In genomic region chr18:75363446-75364225, GRCh38 we compare ENCODE assay signal across 27 cellular contexts.
"Had no signal": no experiment of that assay in that cellular context is flagged by ENCODE, and none has a peak within 500 bp of the region (broad histone marks: within the 10 kb centered on the region; RNA-seq: fewer than 3 reads in every experiment).

No MANE protein-coding gene starts in this region.

- H3K36me3 Mint-ChIP-seq: activated naive CD8-positive, alpha-beta T cell treated with anti-CD3 and anti-CD28 coated beads, Interleukin-2, amount 10 ng/mL, durations not matched to agents 7 days and 5 days; natural killer cell treated with Interleukin-12 subunit alpha and Interleukin-12 subunit beta and Interleukin-15 and Interleukin-18, amount 100 ng/mL, for 72 hours; stimulated activated memory B cell treated with anti-CD40 and anti-IgM and Interleukin-4, amounts not matched to agents 10 μg/mL and 1 μg/mL and 100 μg/mL, for 72 hours; WTC11 had no signal

- H3K9me3 Mint-ChIP-seq: activated CD4-positive, alpha-beta memory T cell treated with anti-CD3 and anti-CD28 coated beads, Interleukin-2, amount 10 ng/mL, durations not matched to agents 7 days and 5 days; activated CD4-positive, alpha-beta T cell treated with anti-CD3 and anti-CD28 coated beads, Interleukin-2, amount 10 ng/mL, durations not matched to agents 7 days and 5 days; activated naive CD4-positive, alpha-beta T cell treated with anti-CD3 and anti-CD28 coated beads for 36 hours; activated naive CD8-positive, alpha-beta T cell treated with anti-CD3 and anti-CD28 coated beads, Interleukin-2, amount 10 ng/mL, durations not matched to agents 7 days and 5 days; activated T-cell treated with anti-CD3 and anti-CD28 coated beads, Interleukin-2, amount 50 U/mL, for 4 hours; activated T-helper 2 cell treated with anti-CD3 and anti-CD28 coated beads, Interferon-gamma antibody, Interleukin-2, Interleukin-4, amounts not matched to agents 10 μg/mL and 5 μg/mL and 100 μg/mL, durations not matched to agents 14 hours and 24 hours and 36 hours; dendritic cell treated with granulocyte-macrophage colony-stimulating factor and Interleukin-4, amounts not matched to agents 40 ng/mL and 50 ng/mL, for 4 days; natural killer cell treated with Interleukin-12 subunit alpha and Interleukin-12 subunit beta and Interleukin-15 and Interleukin-18, amount 100 ng/mL, for 72 hours; stimulated activated memory B cell treated with anti-CD40 and anti-IgM and Interleukin-4, amounts not matched to agents 10 μg/mL and 1 μg/mL and 100 μg/mL, for 72 hours; stimulated activated naive CD8-positive, alpha-beta T cell treated with anti-CD3 and anti-CD28 coated beads, Interleukin-15, amount 100 ng/mL, for 72 hours had no signal

- H3K27me3 Mint-ChIP-seq: activated CD4-positive, alpha-beta memory T cell treated with anti-CD3 and anti-CD28 coated beads, Interleukin-2, amount 10 ng/mL, durations not matched to agents 7 days and 5 days; activated CD4-positive, alpha-beta T cell treated with anti-CD3 and anti-CD28 coated beads, Interleukin-2, amount 10 ng/mL, durations not matched to agents 7 days and 5 days; dendritic cell treated with granulocyte-macrophage colony-stimulating factor and Interleukin-4, amounts not matched to agents 40 ng/mL and 50 ng/mL, for 4 days had no signal

- ATAC-seq: activated T-cell treated with anti-CD3 and anti-CD28 coated beads, Interleukin-2, amount 50 U/mL, for 4 hours; gastrocnemius medialis; left cardiac atrium; mucosa of descending colon; natural killer cell treated with Interleukin-12 subunit alpha and Interleukin-12 subunit beta and Interleukin-15 and Interleukin-18, amount 100 ng/mL, for 72 hours; stimulated activated memory B cell treated with anti-CD40 and anti-IgM and Interleukin-4, amounts not matched to agents 10 μg/mL and 1 μg/mL and 100 μg/mL, for 72 hours; stimulated activated naive CD8-positive, alpha-beta T cell treated with anti-CD3 and anti-CD28 coated beads, Interleukin-15, amount 100 ng/mL, for 72 hours; T-helper 17 cell; WTC11 had no signal

- H3K4me1 Mint-ChIP-seq: activated CD4-positive, alpha-beta memory T cell treated with anti-CD3 and anti-CD28 coated beads, Interleukin-2, amount 10 ng/mL, durations not matched to agents 7 days and 5 days; activated CD4-positive, alpha-beta T cell treated with anti-CD3 and anti-CD28 coated beads, Interleukin-2, amount 10 ng/mL, durations not matched to agents 7 days and 5 days; activated naive CD8-positive, alpha-beta T cell treated with anti-CD3 and anti-CD28 coated beads, Interleukin-2, amount 10 ng/mL, durations not matched to agents 7 days and 5 days; stimulated activated memory B cell treated with anti-CD40 and anti-IgM and Interleukin-4, amounts not matched to agents 10 μg/mL and 1 μg/mL and 100 μg/mL, for 72 hours had no signal

- H3K27ac Mint-ChIP-seq: activated CD4-positive, alpha-beta memory T cell treated with anti-CD3 and anti-CD28 coated beads, Interleukin-2, amount 10 ng/mL, durations not matched to agents 7 days and 5 days; activated CD4-positive, alpha-beta T cell treated with anti-CD3 and anti-CD28 coated beads, Interleukin-2, amount 10 ng/mL, durations not matched to agents 7 days and 5 days; activated naive CD4-positive, alpha-beta T cell treated with anti-CD3 and anti-CD28 coated beads for 36 hours; activated naive CD8-positive, alpha-beta T cell treated with anti-CD3 and anti-CD28 coated beads, Interleukin-2, amount 10 ng/mL, durations not matched to agents 7 days and 5 days; activated T-helper 2 cell treated with anti-CD3 and anti-CD28 coated beads, Interferon-gamma antibody, Interleukin-2, Interleukin-4, amounts not matched to agents 10 μg/mL and 5 μg/mL and 100 μg/mL, durations not matched to agents 14 hours and 24 hours and 36 hours; dendritic cell treated with granulocyte-macrophage colony-stimulating factor and Interleukin-4, amounts not matched to agents 40 ng/mL and 50 ng/mL, for 4 days; natural killer cell treated with Interleukin-12 subunit alpha and Interleukin-12 subunit beta and Interleukin-15 and Interleukin-18, amount 100 ng/mL, for 72 hours; progenitor cell of endocrine pancreas; stimulated activated memory B cell treated with anti-CD40 and anti-IgM and Interleukin-4, amounts not matched to agents 10 μg/mL and 1 μg/mL and 100 μg/mL, for 72 hours; stimulated activated naive CD8-positive, alpha-beta T cell treated with anti-CD3 and anti-CD28 coated beads, Interleukin-15, amount 100 ng/mL, for 72 hours; T-helper 17 cell; WTC11 had no signal

- H3K4me3 Mint-ChIP-seq: activated CD4-positive, alpha-beta memory T cell treated with anti-CD3 and anti-CD28 coated beads, Interleukin-2, amount 10 ng/mL, durations not matched to agents 7 days and 5 days; activated CD4-positive, alpha-beta T cell treated with anti-CD3 and anti-CD28 coated beads, Interleukin-2, amount 10 ng/mL, durations not matched to agents 7 days and 5 days; activated naive CD4-positive, alpha-beta T cell treated with anti-CD3 and anti-CD28 coated beads for 36 hours; activated naive CD8-positive, alpha-beta T cell treated with anti-CD3 and anti-CD28 coated beads, Interleukin-2, amount 10 ng/mL, durations not matched to agents 7 days and 5 days; activated T-cell treated with anti-CD3 and anti-CD28 coated beads, Interleukin-2, amount 50 U/mL, for 4 hours; dendritic cell treated with granulocyte-macrophage colony-stimulating factor and Interleukin-4, amounts not matched to agents 40 ng/mL and 50 ng/mL, for 4 days; natural killer cell treated with Interleukin-12 subunit alpha and Interleukin-12 subunit beta and Interleukin-15 and Interleukin-18, amount 100 ng/mL, for 72 hours; stimulated activated memory B cell treated with anti-CD40 and anti-IgM and Interleukin-4, amounts not matched to agents 10 μg/mL and 1 μg/mL and 100 μg/mL, for 72 hours; stimulated activated naive CD8-positive, alpha-beta T cell treated with anti-CD3 and anti-CD28 coated beads, Interleukin-15, amount 100 ng/mL, for 72 hours; T-helper 17 cell; WTC11 had no signal

- DNase-seq: activated CD4-positive, alpha-beta memory T cell treated with anti-CD3 and anti-CD28 coated beads, Interleukin-2, amount 10 ng/mL, durations not matched to agents 7 days and 5 days; activated CD4-positive, alpha-beta T cell treated with anti-CD3 and anti-CD28 coated beads for 1 hour; activated CD4-positive, alpha-beta T cell treated with anti-CD3 and anti-CD28 coated beads, Interleukin-2, amount 10 ng/mL, durations not matched to agents 7 days and 5 days; activated CD8-positive, alpha-beta memory T cell treated with anti-CD3 and anti-CD28 coated beads, Interleukin-2, amount 50 U/mL, for 48 hours; activated naive CD8-positive, alpha-beta T cell treated with anti-CD3 and anti-CD28 coated beads, Interleukin-2, amount 10 ng/mL, durations not matched to agents 7 days and 5 days; activated T-cell treated with anti-CD3 and anti-CD28 coated beads, Interleukin-2, amount 50 U/mL, for 4 hours; amygdala; central memory CD4-positive, alpha-beta T cell; effector CD4-positive, alpha-beta T cell; gastrocnemius medialis; hippocampal formation; left cardiac atrium; left ventricle myocardium superior; mucosa of descending colon; stimulated activated CD4-positive, alpha-beta T cell treated with anti-CD3 and anti-CD28 coated beads, Interleukin-4, amount 100 ng/mL, for 24 hours; stimulated activated CD8-positive, alpha-beta memory T cell treated with anti-CD3 and anti-CD28 coated beads, Interleukin-4, amount 100 ng/mL, for 48 hours; stimulated activated naive CD8-positive, alpha-beta T cell treated with anti-CD3 and anti-CD28 coated beads, Interleukin-15, amount 100 ng/mL, for 72 hours; substantia nigra; T-helper 17 cell; upper lobe of left lung had no signal
